ENCODE assay signal across 23 cellular contexts in genomic region chr14:74898083-74898482, GRCh38. TPM values are rescaled to one million over a fixed set of nuclear protein-coding genes. Genes with fewer than 3 reads are reported as not detected.
DNase-seq lines count a peak whose midpoint lies in the region; ATAC-seq, FAIRE-seq and TF ChIP-seq lines count a peak whose summit lies in the region.
"Had no signal": no experiment of that assay in that cellular context is flagged by ENCODE, and none has a peak within 500 bp of the region (broad histone marks: within the 10 kb centered on the region; RNA-seq: fewer than 3 reads in every experiment).

No MANE protein-coding gene starts in this region.

- peak; percentile 73 for FAIRE-seq in A549 (lab: Jason Lieb, UNC)
- peak; percentile 86 for FAIRE-seq in HepG2 (lab: Jason Lieb, UNC)
- FAIRE-seq: GM12878, GM19239 had no signal

- no peaks in the 10 kb centered on the region for H3K9me3 Mint-ChIP-seq in progenitor cell of endocrine pancreas (ENCODE audit: low read depth)
- H3K9me3 Mint-ChIP-seq: CD8-positive, alpha-beta memory T cell had no signal

- DNase-seq in heart right ventricle, result no peak
- DNase-seq in Right ventricle myocardium inferior (ENCODE audit: missing footprints), result no peak
- no peak for DNase-seq in A549 (ENCODE audit: low read depth in 1 of 2, low spot score in 1 of 2)
- peak; percentile 59 for DNase-seq in HepG2 (ENCODE audit: low spot score)
- DNase-seq in progenitor cell of endocrine pancreas (ENCODE audit: low spot score, unreplicated experiment), result no peak
- DNase-seq in T-helper 1 cell, result no peak
- DNase-seq in NCI-H146 (lab: John Stamatoyannopoulos, UW), result no peak
- DNase-seq: 8988T; CD8-positive, alpha-beta memory T cell; COR-L47; DMS 273 treated with DMSO at 0.1 percent for 48 hours; DND-41; EL; GM23248; IMR-90 had no signal

- peak overlapping the region; percentile 40 for H3K9ac ChIP-seq in HepG2 (ENCODE audit: insufficient read depth, low read depth, low read length)
- H3K9ac ChIP-seq: BLaER1 treated with 17β-estradiol and CSF1 and Interleukin-3, amounts not matched to agents 10 nM and 100 nM; GM23248 had no signal

- H3K4me3 Mint-ChIP-seq in progenitor cell of endocrine pancreas (ENCODE audit: low read depth), result no peak overlapping the region
- H3K4me3 Mint-ChIP-seq: B cell; CD8-positive, alpha-beta memory T cell had no signal

- H3K27ac ChIP-seq in heart right ventricle (peak overlapping the region in 6 of 10 donors; percentile 5 to 51 (median 28)), A549 (no peak overlapping the region), HepG2 (ENCODE audit: extremely low read length, insufficient read depth, low read length) (peak overlapping the region; percentile 73)
- H3K27ac ChIP-seq: BLaER1 treated with 17β-estradiol and CSF1 and Interleukin-3, amounts not matched to agents 10 nM and 100 nM; GM23248 had no signal

- H3K79me2 ChIP-seq in HepG2 (ENCODE audit: insufficient read depth, low read length), result no peaks in the 10 kb centered on the region

- H2AFZ ChIP-seq in HepG2 (ENCODE audit: low read length), result no peak overlapping the region
- H2AFZ ChIP-seq: GM23248 had no signal

- H3K27me3 ChIP-seq in heart right ventricle, result no peaks in the 10 kb centered on the region
- no peaks in the 10 kb centered on the region for H3K27me3 ChIP-seq in HepG2 (ENCODE audit: control insufficient read depth in 1 of 2, insufficient read depth in 2 of 2, low read length in 2 of 2)
- H3K27me3 ChIP-seq: BLaER1 treated with 17β-estradiol and CSF1 and Interleukin-3, amounts not matched to agents 10 nM and 100 nM had no signal

- H3K27ac Mint-ChIP-seq in progenitor cell of endocrine pancreas, result peak overlapping the region; percentile 50
- H3K27ac Mint-ChIP-seq: B cell had no signal

- H3K36me3 ChIP-seq in heart right ventricle, result peaks cover 12 to 100% (median 93%) of the 10 kb centered on the region in 9 donors
- peaks cover 54 to 86% of the 10 kb centered on the region in 2 experiments for H3K36me3 ChIP-seq in HepG2 (replicated peaks in 1 of 2; ENCODE audit: control insufficient read depth in 1 of 2, insufficient read depth in 2 of 2, low read length in 2 of 2)

- ATAC-seq in heart right ventricle, result no peak
- ATAC-seq in Right ventricle myocardium inferior, result no peak
- no peak for ATAC-seq in A549
- ATAC-seq in HepG2, result peak; percentile 22
- ATAC-seq: GM12878 had no signal

- H3K4me1 Mint-ChIP-seq in progenitor cell of endocrine pancreas (ENCODE audit: low read depth), result peaks cover 18% of the 10 kb centered on the region

- 95 to 98% methylated on average over 2 of the region's 2 CpGs for WGBS in heart right ventricle, 2 donors
- WGBS in A549 (ENCODE audit: missing lambda C conversion rate), result 83% methylated on average over 2 of the region's 2 CpGs
- WGBS in HepG2 (ENCODE audit: low lambda C conversion rate), result 5% methylated on average over 2 of the region's 2 CpGs

- TF ChIP-seq POLR2A in A549 (IDR thresholded peaks at IDR 0.05; ENCODE audit: low read length) (no peak), HepG2 (IDR thresholded peaks at IDR 0.05; ENCODE audit: insufficient read depth in 1 of 2, low read depth in 2 of 2, low read length in 2 of 2) (no peak)

- no peaks in the 10 kb centered on the region for H3K9me3 ChIP-seq in heart right ventricle
- H3K9me3 ChIP-seq in A549, result no peaks in the 10 kb centered on the region
- H3K9me3 ChIP-seq in HepG2 (ENCODE audit: low read length), result no peaks in the 10 kb centered on the region
- H3K9me3 ChIP-seq: BLaER1 treated with 17β-estradiol and CSF1 and Interleukin-3, amounts not matched to agents 10 nM and 100 nM; HAP-1 had no signal

- in situ Hi-C loops in HepG2 (cut with HindIII; ENCODE audit: extremely low pct_ligation_motif_present, low pct_unique_long_range_greater_than_20kb), result no loop called here

- H3K4me2 ChIP-seq in A549 (no peak overlapping the region), HepG2 (ENCODE audit: low read depth, low read length) (peak overlapping the region; percentile 37; the same call in 1 of the 2 replicates)
- H3K4me2 ChIP-seq: BLaER1 treated with 17β-estradiol and CSF1 and Interleukin-3, amounts not matched to agents 10 nM and 100 nM had no signal

- no TSS peak for BruUV-seq in HepG2 (replicated peaks; lab: Mats Ljungman, UMichigan)

- H3K4me1 ChIP-seq in heart right ventricle (peaks cover 0 to 27% (median 12%) of the 10 kb centered on the region in 9 donors), A549 (no peaks in the 10 kb centered on the region), HepG2 (ENCODE audit: insufficient read depth, low read length) (peaks cover 46% of the 10 kb centered on the region)
- H3K4me1 ChIP-seq: HAP-1 had no signal

- H3K4me3 ChIP-seq in heart right ventricle (no peak overlapping the region), A549 (no peak overlapping the region), HepG2 (replicated peaks in 1 of 3; ENCODE audit: insufficient read depth in 1 of 3, low read depth in 2 of 3, low read length in 3 of 3) (no peak overlapping the region; a peak in 1 of 6 replicates)
- H3K4me3 ChIP-seq: BLaER1 treated with 17β-estradiol and CSF1 and Interleukin-3, amounts not matched to agents 10 nM and 100 nM; GM12878; GM23248; HAP-1 had no signal

- POLR2A ChIA-PET in A549 (lab: Yijun Ruan, JAX), result interaction anchor here (0.7 kb wide), 1 partner anchor 20 kb away, joined by 6 read pairs; no protein-coding TSS in a partner anchor
- POLR2A ChIA-PET in HepG2 (lab: Yijun Ruan, JAX), result interaction anchor here (0.9 to 6.2 kb wide), 10 partner anchors 10 to 53 kb away, joined by 3 to 84 read pairs (median 4); partner anchors contain the start of genes DLST, PROX2 and RPS6KL1

- no peak for TF ChIP-seq CTCF in heart right ventricle (IDR thresholded peaks at IDR 0.05)
- no peak for TF ChIP-seq CTCF in A549 (IDR thresholded peaks at IDR 0.05)
- TF ChIP-seq CTCF in HepG2 (CRISPR knock-in tag; IDR thresholded peaks at IDR 0.05), result no peak
- TF ChIP-seq CTCF in progenitor cell of endocrine pancreas (IDR thresholded peaks at IDR 0.05; ENCODE audit: unreplicated experiment), result no peak

- no peak for TF ChIP-seq EP300 in A549 (IDR thresholded peaks at IDR 0.05)
- peak in 1 of 2 experiments; percentile 70; a peak in 1 of 4 replicates for TF ChIP-seq EP300 in HepG2 (IDR thresholded peaks at IDR 0.05; ENCODE audit: low read depth in 2 of 2, low read length in 2 of 2)
- no peak for TF ChIP-seq EP300 in HepG2 (CRISPR knock-in tag; IDR thresholded peaks at IDR 0.05; ENCODE audit: borderline replicate concordance)

- CTCF ChIA-PET in A549 (lab: Yijun Ruan, JAX), result interaction anchor here (0.7 to 15.6 kb wide), 5 partner anchors 9 to 462 kb away, joined by 3 to 173 read pairs (median 3); no protein-coding TSS in a partner anchor
- CTCF ChIA-PET in HepG2 (lab: Yijun Ruan, JAX; ENCODE audit: low intra/inter-chr PET ratio, low total read pairs), result no interaction called here

- TF ChIP-seq RAD21 in A549 (conservative IDR thresholded peaks at IDR 0.05 in 1 of 2, IDR thresholded peaks at IDR 0.05 in 1 of 2) (no peak), HepG2 (CRISPR knock-in tag; IDR thresholded peaks at IDR 0.05) (no peak)

- H4K20me1 ChIP-seq in HepG2 (ENCODE audit: insufficient read depth, low read length), result peaks cover 2% of the 10 kb centered on the region; the same call in 1 of the 2 replicates

- peaks cover 40% of the 10 kb centered on the region for H3K36me3 Mint-ChIP-seq in progenitor cell of endocrine pancreas (ENCODE audit: insufficient read depth)

- H3K27me3 Mint-ChIP-seq in progenitor cell of endocrine pancreas, result no peaks in the 10 kb centered on the region
- H3K27me3 Mint-ChIP-seq: B cell; CD8-positive, alpha-beta memory T cell had no signal

- intact Hi-C loops in heart right ventricle (cut with DNase I) (no loop called here), Right ventricle myocardium inferior (cut with DNase I) (no loop called here), HepG2 (cut with micrococcal nuclease; ENCODE audit: unreplicated experiment) (loop anchor here (2.0 kb wide), 1 partner anchor 17 kb away; the partner anchor contains the start of gene DLST)

RNA-seq across cellular contexts. Expression of gene DLST, which starts 16.4 kb away (rescaled TPM):
- 100 to 1,000 TPM; 179 to 273 (median 227) TPM for total RNA-seq in heart right ventricle
- polyA plus RNA-seq in heart right ventricle, result 10 to 100 TPM; 52.5 to 96.0 TPM
- total RNA-seq in Right ventricle myocardium inferior, result 213 TPM
- polyA plus RNA-seq in A549 (2011; rRNA removed), result 129 and 137 TPM in 2 replicates
- polyA plus RNA-seq in A549 (2012; cell fraction: cytosol; rRNA removed), result 108 and 114 TPM in 2 replicates
- polyA plus RNA-seq in A549 (2012; cell fraction: nucleus; rRNA removed), result 120 and 141 TPM in 2 replicates
- 102 to 113 TPM (median 102 TPM) in 3 replicates for polyA plus RNA-seq in A549 (2017; fragmentation: RNase III; extraction: RNeasy Plus Mini Kit Qiagen cat#74134 plus additional on column Dnase treatment)
- 103 and 107 TPM in 2 replicates for polyA minus RNA-seq in A549 (2011; rRNA and poly(A)+ RNA removed)
- 56.5 and 69.9 TPM in 2 replicates for total RNA-seq in HepG2 (2016; rRNA removed; fragmentation: Illumina TruSeq; extraction: Trizol)
- total RNA-seq in HepG2 (2016; cell fraction: cytosol; rRNA removed; fragmentation: Illumina TruSeq; extraction: Trizol; ENCODE audit: low read depth), result 17.0 and 17.6 TPM in 2 replicates
- total RNA-seq in HepG2 (2016; cell fraction: insoluble cytoplasmic fraction; rRNA removed; fragmentation: Illumina TruSeq; extraction: Trizol), result 53.1 and 69.5 TPM in 2 replicates
- total RNA-seq in HepG2 (2016; cell fraction: membrane; rRNA removed; fragmentation: Illumina TruSeq; extraction: Trizol), result 32.7 and 34.6 TPM in 2 replicates
- total RNA-seq in HepG2 (2016; cell fraction: nucleus; rRNA removed; fragmentation: Illumina TruSeq; extraction: Trizol), result 51.4 and 61.7 TPM in 2 replicates
- 94.3 and 102 TPM in 2 replicates for polyA plus RNA-seq in HepG2 (2011; rRNA removed)
- 93.1 and 108 TPM in 2 replicates for polyA plus RNA-seq in HepG2 (2011; cell fraction: cytosol; rRNA removed)
- polyA plus RNA-seq in HepG2 (2011; cell fraction: nucleus; rRNA removed), result 122 and 123 TPM in 2 replicates
- polyA plus RNA-seq in HepG2 (2012), result 73.8 and 77.6 TPM in 2 replicates
- polyA plus RNA-seq in HepG2 (2016; cell fraction: cytosol; fragmentation: Illumina TruSeq; extraction: Trizol; ENCODE audit: low read depth), result 10.6 and 12.2 TPM in 2 replicates
- 80.8 and 82.0 TPM in 2 replicates for polyA plus RNA-seq in HepG2 (2016; cell fraction: insoluble cytoplasmic fraction; fragmentation: Illumina TruSeq; extraction: Trizol; ENCODE audit: low read depth)
- polyA plus RNA-seq in HepG2 (2016; cell fraction: membrane; fragmentation: Illumina TruSeq; extraction: Trizol; ENCODE audit: low read depth), result 19.6 and 22.7 TPM in 2 replicates
- 113 and 120 TPM in 2 replicates for polyA plus RNA-seq in HepG2 (2016; cell fraction: nucleus; fragmentation: Illumina TruSeq; extraction: Trizol; ENCODE audit: insufficient read depth, low read depth)
- 129 and 131 TPM in 2 replicates for polyA minus RNA-seq in HepG2 (2011; rRNA and poly(A)+ RNA removed; ENCODE audit: low replicate concordance)
- 45.5 and 49.7 TPM in 2 replicates for polyA minus RNA-seq in HepG2 (2011; cell fraction: cytosol; rRNA and poly(A)+ RNA removed)
- 71.3 and 89.1 TPM in 2 replicates for polyA minus RNA-seq in HepG2 (2011; cell fraction: nucleus; rRNA and poly(A)+ RNA removed)
- total RNA-seq in progenitor cell of endocrine pancreas, result 89.1 and 97.8 TPM in 2 replicates

RNA-seq across cellular contexts. Expression of gene PROX2, which starts 22.1 kb away (rescaled TPM):
- total RNA-seq in heart right ventricle, result not detected
- polyA plus RNA-seq in heart right ventricle, result not detected
- total RNA-seq in Right ventricle myocardium inferior, result not detected
- not detected in 2 replicates for polyA plus RNA-seq in A549 (2011; rRNA removed)
- polyA plus RNA-seq in A549 (2012; cell fraction: cytosol; rRNA removed), result not detected in 2 replicates
- polyA plus RNA-seq in A549 (2012; cell fraction: nucleus; rRNA removed), result not detected in 2 replicates
- not detected in 3 replicates for polyA plus RNA-seq in A549 (2017; fragmentation: RNase III; extraction: RNeasy Plus Mini Kit Qiagen cat#74134 plus additional on column Dnase treatment)
- not detected in 2 replicates for polyA minus RNA-seq in A549 (2011; rRNA and poly(A)+ RNA removed)
- not detected in 2 replicates for total RNA-seq in HepG2 (2016; rRNA removed; fragmentation: Illumina TruSeq; extraction: Trizol)
- not detected in 2 replicates for total RNA-seq in HepG2 (2016; cell fraction: cytosol; rRNA removed; fragmentation: Illumina TruSeq; extraction: Trizol; ENCODE audit: low read depth)
- not detected in 2 replicates for total RNA-seq in HepG2 (2016; cell fraction: insoluble cytoplasmic fraction; rRNA removed; fragmentation: Illumina TruSeq; extraction: Trizol)
- total RNA-seq in HepG2 (2016; cell fraction: membrane; rRNA removed; fragmentation: Illumina TruSeq; extraction: Trizol), result not detected in 2 replicates
- not detected in 2 replicates for total RNA-seq in HepG2 (2016; cell fraction: nucleus; rRNA removed; fragmentation: Illumina TruSeq; extraction: Trizol)
- polyA plus RNA-seq in HepG2 (2011; rRNA removed), result not detected in 2 replicates
- not detected in 2 replicates for polyA plus RNA-seq in HepG2 (2011; cell fraction: cytosol; rRNA removed)
- polyA plus RNA-seq in HepG2 (2011; cell fraction: nucleus; rRNA removed), result not detected in 2 replicates
- 0.47 and 0.59 TPM in 2 replicates for polyA plus RNA-seq in HepG2 (2012)
- not detected in 2 replicates for polyA plus RNA-seq in HepG2 (2016; cell fraction: cytosol; fragmentation: Illumina TruSeq; extraction: Trizol; ENCODE audit: low read depth)
- polyA plus RNA-seq in HepG2 (2016; cell fraction: insoluble cytoplasmic fraction; fragmentation: Illumina TruSeq; extraction: Trizol; ENCODE audit: low read depth), result not detected in 2 replicates
- polyA plus RNA-seq in HepG2 (2016; cell fraction: membrane; fragmentation: Illumina TruSeq; extraction: Trizol; ENCODE audit: low read depth), result not detected in 2 replicates
- polyA plus RNA-seq in HepG2 (2016; cell fraction: nucleus; fragmentation: Illumina TruSeq; extraction: Trizol; ENCODE audit: insufficient read depth, low read depth), result not detected in 2 replicates
- not detected in 2 replicates for polyA minus RNA-seq in HepG2 (2011; rRNA and poly(A)+ RNA removed; ENCODE audit: low replicate concordance)
- polyA minus RNA-seq in HepG2 (2011; cell fraction: cytosol; rRNA and poly(A)+ RNA removed), result not detected in 2 replicates
- polyA minus RNA-seq in HepG2 (2011; cell fraction: nucleus; rRNA and poly(A)+ RNA removed), result not detected in 2 replicates
- total RNA-seq in progenitor cell of endocrine pancreas, result not detected in 2 replicates
- total RNA-seq: G401, GM23248, H4, HT-29, IMR-90 had no signal
- polyA plus RNA-seq: CD8-positive, alpha-beta memory T cell; IMR-90 had no signal

RNA-seq across cellular contexts. Expression of gene RPS6KL1, which starts 25.0 kb away (rescaled TPM):
- total RNA-seq in heart right ventricle (10 to 100 TPM; 14.5 to 27.0 (median 21.9) TPM), Right ventricle myocardium inferior (19.1 TPM), HepG2 (2016; rRNA removed; fragmentation: Illumina TruSeq; extraction: Trizol) (8.1 and 11.5 TPM in 2 replicates), progenitor cell of endocrine pancreas (3.5 and 5.4 TPM in 2 replicates)
- polyA plus RNA-seq in heart right ventricle (10 to 100 TPM; 10.3 to 27.1 TPM), A549 (2011; rRNA removed) (0.32 and 0.40 TPM in 2 replicates), A549 (2017; fragmentation: RNase III; extraction: RNeasy Plus Mini Kit Qiagen cat#74134 plus additional on column Dnase treatment) (0.71 to 1.2 TPM (median 0.99 TPM) in 3 replicates), HepG2 (2011; rRNA removed) (6.5 and 10.3 TPM in 2 replicates)
- polyA plus RNA-seq in A549 (2012; cell fraction: cytosol; rRNA removed), result 1.1 and 1.2 TPM in 2 replicates
- 3.5 and 5.8 TPM in 2 replicates for polyA plus RNA-seq in A549 (2012; cell fraction: nucleus; rRNA removed)
- 0.62 and 1.6 TPM in 2 replicates for polyA minus RNA-seq in A549 (2011; rRNA and poly(A)+ RNA removed)
- total RNA-seq in HepG2 (2016; cell fraction: cytosol; rRNA removed; fragmentation: Illumina TruSeq; extraction: Trizol; ENCODE audit: low read depth), result 2.4 and 2.7 TPM in 2 replicates
- 5.4 and 11.9 TPM in 2 replicates for total RNA-seq in HepG2 (2016; cell fraction: insoluble cytoplasmic fraction; rRNA removed; fragmentation: Illumina TruSeq; extraction: Trizol)
- 6.9 and 7.9 TPM in 2 replicates for total RNA-seq in HepG2 (2016; cell fraction: membrane; rRNA removed; fragmentation: Illumina TruSeq; extraction: Trizol)
- 12.4 and 16.2 TPM in 2 replicates for total RNA-seq in HepG2 (2016; cell fraction: nucleus; rRNA removed; fragmentation: Illumina TruSeq; extraction: Trizol)
- polyA plus RNA-seq in HepG2 (2011; cell fraction: cytosol; rRNA removed), result 3.2 and 3.9 TPM in 2 replicates
- polyA plus RNA-seq in HepG2 (2011; cell fraction: nucleus; rRNA removed), result 23.6 and 25.1 TPM in 2 replicates
- 4.9 and 11.7 TPM in 2 replicates for polyA plus RNA-seq in HepG2 (2012)
- 1.2 and 1.7 TPM in 2 replicates for polyA plus RNA-seq in HepG2 (2016; cell fraction: cytosol; fragmentation: Illumina TruSeq; extraction: Trizol; ENCODE audit: low read depth)
- 3.7 and 6.7 TPM in 2 replicates for polyA plus RNA-seq in HepG2 (2016; cell fraction: insoluble cytoplasmic fraction; fragmentation: Illumina TruSeq; extraction: Trizol; ENCODE audit: low read depth)
- 2.9 and 4.2 TPM in 2 replicates for polyA plus RNA-seq in HepG2 (2016; cell fraction: membrane; fragmentation: Illumina TruSeq; extraction: Trizol; ENCODE audit: low read depth)
- 20.2 and 23.1 TPM in 2 replicates for polyA plus RNA-seq in HepG2 (2016; cell fraction: nucleus; fragmentation: Illumina TruSeq; extraction: Trizol; ENCODE audit: insufficient read depth, low read depth)
- 8.7 and 18.6 TPM in 2 replicates for polyA minus RNA-seq in HepG2 (2011; rRNA and poly(A)+ RNA removed; ENCODE audit: low replicate concordance)
- 2.4 and 3.3 TPM in 2 replicates for polyA minus RNA-seq in HepG2 (2011; cell fraction: cytosol; rRNA and poly(A)+ RNA removed)
- 12.1 and 17.3 TPM in 2 replicates for polyA minus RNA-seq in HepG2 (2011; cell fraction: nucleus; rRNA and poly(A)+ RNA removed)
- total RNA-seq: H4 had no signal
- polyA plus RNA-seq: CD8-positive, alpha-beta memory T cell had no signal

RNA-seq across cellular contexts. Expression of gene PGF, which starts 57.3 kb away (rescaled TPM):
- total RNA-seq in heart right ventricle, result 10 to 100 TPM in 1 of 10 donors, 1 to 10 TPM in 9; 2.1 to 22.5 (median 6.1) TPM
- 10 to 100 TPM in 1 of 2 donors, 1 to 10 TPM in 1; 6.8 to 12.2 TPM for polyA plus RNA-seq in heart right ventricle
- total RNA-seq in Right ventricle myocardium inferior, result 6.5 TPM
- polyA plus RNA-seq in A549 (2011; rRNA removed), result 0.52 and 0.63 TPM in 2 replicates
- 1.0 and 1.3 TPM in 2 replicates for polyA plus RNA-seq in A549 (2012; cell fraction: cytosol; rRNA removed)
- 0.58 and 1.00 TPM in 2 replicates for polyA plus RNA-seq in A549 (2012; cell fraction: nucleus; rRNA removed)
- 1.1 to 1.2 TPM (median 1.1 TPM) in 3 replicates for polyA plus RNA-seq in A549 (2017; fragmentation: RNase III; extraction: RNeasy Plus Mini Kit Qiagen cat#74134 plus additional on column Dnase treatment)
- polyA minus RNA-seq in A549 (2011; rRNA and poly(A)+ RNA removed), result 0.44 and 1.1 TPM in 2 replicates
- 20.3 and 27.5 TPM in 2 replicates for total RNA-seq in HepG2 (2016; rRNA removed; fragmentation: Illumina TruSeq; extraction: Trizol)
- 13.0 and 16.2 TPM in 2 replicates for total RNA-seq in HepG2 (2016; cell fraction: cytosol; rRNA removed; fragmentation: Illumina TruSeq; extraction: Trizol; ENCODE audit: low read depth)
- total RNA-seq in HepG2 (2016; cell fraction: insoluble cytoplasmic fraction; rRNA removed; fragmentation: Illumina TruSeq; extraction: Trizol), result 17.4 and 28.0 TPM in 2 replicates
- 29.3 and 35.9 TPM in 2 replicates for total RNA-seq in HepG2 (2016; cell fraction: membrane; rRNA removed; fragmentation: Illumina TruSeq; extraction: Trizol)
- total RNA-seq in HepG2 (2016; cell fraction: nucleus; rRNA removed; fragmentation: Illumina TruSeq; extraction: Trizol), result 17.6 and 20.1 TPM in 2 replicates
- polyA plus RNA-seq in HepG2 (2011; rRNA removed), result 10.7 and 15.9 TPM in 2 replicates
- 10.4 and 12.8 TPM in 2 replicates for polyA plus RNA-seq in HepG2 (2011; cell fraction: cytosol; rRNA removed)
- 16.7 and 17.3 TPM in 2 replicates for polyA plus RNA-seq in HepG2 (2011; cell fraction: nucleus; rRNA removed)
- 12.1 and 22.6 TPM in 2 replicates for polyA plus RNA-seq in HepG2 (2012)
- 11.5 and 14.9 TPM in 2 replicates for polyA plus RNA-seq in HepG2 (2016; cell fraction: cytosol; fragmentation: Illumina TruSeq; extraction: Trizol; ENCODE audit: low read depth)
- polyA plus RNA-seq in HepG2 (2016; cell fraction: insoluble cytoplasmic fraction; fragmentation: Illumina TruSeq; extraction: Trizol; ENCODE audit: low read depth), result 21.6 and 21.8 TPM in 2 replicates
- polyA plus RNA-seq in HepG2 (2016; cell fraction: membrane; fragmentation: Illumina TruSeq; extraction: Trizol; ENCODE audit: low read depth), result 24.0 and 29.9 TPM in 2 replicates
- polyA plus RNA-seq in HepG2 (2016; cell fraction: nucleus; fragmentation: Illumina TruSeq; extraction: Trizol; ENCODE audit: insufficient read depth, low read depth), result 31.6 and 33.1 TPM in 2 replicates
- polyA minus RNA-seq in HepG2 (2011; rRNA and poly(A)+ RNA removed; ENCODE audit: low replicate concordance), result 0.12 and 15.6 TPM in 2 replicates
- polyA minus RNA-seq in HepG2 (2011; cell fraction: cytosol; rRNA and poly(A)+ RNA removed), result 9.2 and 10.9 TPM in 2 replicates
- 12.9 and 21.1 TPM in 2 replicates for polyA minus RNA-seq in HepG2 (2011; cell fraction: nucleus; rRNA and poly(A)+ RNA removed)
- 3.5 and 8.2 TPM in 2 replicates for total RNA-seq in progenitor cell of endocrine pancreas
- polyA plus RNA-seq: CD8-positive, alpha-beta memory T cell had no signal

Comparison
In these comparisons a context has a peak if more than half of its experiments do, and no peak if none do; other contexts are left out.
1. H3K27ac ChIP-seq: peak in heart right ventricle (6 of 10) and HepG2 (single experiment); none in A549 (0 of 2).